Comparison of ENCODE assay signal across 15 cellular contexts in genomic region chr12:109695961-109696461, GRCh38. TPM values are rescaled to one million over a fixed set of nuclear protein-coding genes. Genes with fewer than 3 reads are reported as not detected.
DNase-seq lines count a peak whose midpoint lies in the region; ATAC-seq, FAIRE-seq and TF ChIP-seq lines count a peak whose summit lies in the region.
"Had no signal": no experiment of that assay in that cellular context is flagged by ENCODE, and none has a peak within 500 bp of the region (broad histone marks: within the 10 kb centered on the region; RNA-seq: fewer than 3 reads in every experiment).

No MANE protein-coding gene starts in this region.

- peak; percentile 78 for ATAC-seq in HepG2
- no peak for ATAC-seq in right lobe of liver
- peak; percentile 87 for ATAC-seq in mucosa of descending colon
- ATAC-seq in pancreas, result no peak

- H3K27me3 ChIP-seq in HepG2 (ENCODE audit: control insufficient read depth in 1 of 2, insufficient read depth in 2 of 2, low read length in 2 of 2) (peaks cover 1 to 8% of the 10 kb centered on the region in 2 experiments; a peak in 2 of 5 replicates), right lobe of liver (no peaks in the 10 kb centered on the region), WERI-Rb-1 (ENCODE audit: insufficient read depth, low read depth, severe bottlenecking) (no peaks in the 10 kb centered on the region), transverse colon (no peaks in the 10 kb centered on the region), pancreas (no peaks in the 10 kb centered on the region)
- H3K27me3 ChIP-seq: SJSA1 had no signal

- TF ChIP-seq POLR2A in HepG2 (IDR thresholded peaks at IDR 0.05; ENCODE audit: insufficient read depth in 1 of 2, low read depth in 2 of 2, low read length in 2 of 2) (no peak), right lobe of liver (IDR thresholded peaks at IDR 0.05) (no peak), transverse colon (IDR thresholded peaks at IDR 0.05) (no peak)

- no peaks in the 10 kb centered on the region for H4K20me1 ChIP-seq in HepG2 (ENCODE audit: insufficient read depth, low read length)

- H2AFZ ChIP-seq in HepG2 (ENCODE audit: low read length), result no peak overlapping the region

- no peaks in the 10 kb centered on the region for H3K9me3 Mint-ChIP-seq in endothelial cell (ENCODE audit: unreplicated experiment)
- H3K9me3 Mint-ChIP-seq: activated T-helper 17 cell treated with anti-CD3 and anti-CD28 coated beads, Interleukin-2, amount 50 U/mL, for 72 hours had no signal

- no TSS peak for BruUV-seq in HepG2 (replicated peaks; lab: Mats Ljungman, UMichigan)

- intact Hi-C loops in HepG2 (cut with micrococcal nuclease; ENCODE audit: unreplicated experiment) (no loop called here), right lobe of liver (cut with DNase I) (no loop called here), mucosa of descending colon (cut with DNase I, micrococcal nuclease) (no loop called here), transverse colon (cut with DNase I; ENCODE audit: low total_unique reads) (loop anchor here (10.0 kb wide), 1 partner anchor 81 kb away; no protein-coding TSS in a partner anchor), pancreas (cut with DNase I) (no loop called here)

- H3K4me3 ChIP-seq in HepG2 (replicated peaks in 1 of 3; ENCODE audit: insufficient read depth in 1 of 3, low read depth in 2 of 3, low read length in 3 of 3), result peak overlapping the region in 2 of 3 experiments; percentile 41 to 55; a peak in 3 of 6 replicates
- no peak overlapping the region for H3K4me3 ChIP-seq in right lobe of liver
- H3K4me3 ChIP-seq in WERI-Rb-1 (ENCODE audit: low read depth, low read length), result peak overlapping the region; percentile 2
- no peak overlapping the region for H3K4me3 ChIP-seq in mucosa of descending colon
- no peak overlapping the region for H3K4me3 ChIP-seq in transverse colon
- no peak overlapping the region for H3K4me3 ChIP-seq in pancreas
- H3K4me3 ChIP-seq: SJSA1, tibial nerve had no signal

- peak overlapping the region; percentile 43; the same call in 1 of the 2 replicates for H3K9ac ChIP-seq in HepG2 (ENCODE audit: insufficient read depth, low read depth, low read length)

- no peaks in the 10 kb centered on the region for H3K79me2 ChIP-seq in HepG2 (ENCODE audit: insufficient read depth, low read length)

- in situ Hi-C loops in HepG2 (cut with HindIII; ENCODE audit: extremely low pct_ligation_motif_present, low pct_unique_long_range_greater_than_20kb), result no loop called here
- in situ Hi-C loops in transverse colon (cut with MboI; ENCODE audit: low pct_ligation_motif_present in 1 of 4, low pct_unique_long_range_greater_than_20kb in 1 of 4, low sequenced_read_pairs in 3 of 4), result no loop called here

- peaks cover 1% of the 10 kb centered on the region for H3K27me3 Mint-ChIP-seq in endothelial cell (ENCODE audit: unreplicated experiment)

- CTCF ChIA-PET in HepG2 (lab: Yijun Ruan, JAX; ENCODE audit: low intra/inter-chr PET ratio, low total read pairs), result no interaction called here

- peak; percentile 85 for DNase-seq in HepG2 (ENCODE audit: low spot score)
- no peak for DNase-seq in right lobe of liver
- peak; percentile 88 for DNase-seq in WERI-Rb-1
- DNase-seq in mucosa of descending colon, result peak in 1 of 3 donors; percentile 46
- DNase-seq in transverse colon, result no peak
- no peak for DNase-seq in endothelial cell (ENCODE audit: low spot score)
- no peak for DNase-seq in glomerular visceral epithelial cell (ENCODE audit: extremely low spot score)
- no peak for DNase-seq in pancreas
- DNase-seq: activated CD8-positive, alpha-beta memory T cell treated with anti-CD3 and anti-CD28 coated beads for 24 hours; kidney glomerular epithelial cell; NCI-H1092; stimulated activated CD4-positive, alpha-beta T cell treated with anti-CD3 and anti-CD28 coated beads, Interleukin-2, amount 100 ng/mL, for 48 hours had no signal

- no peaks in the 10 kb centered on the region for H3K36me3 Mint-ChIP-seq in endothelial cell (ENCODE audit: low read depth, unreplicated experiment)

- H3K27ac ChIP-seq in HepG2 (ENCODE audit: extremely low read length, insufficient read depth, low read length), result peak overlapping the region; percentile 42
- H3K27ac ChIP-seq in right lobe of liver, result no peak overlapping the region
- H3K27ac ChIP-seq in WERI-Rb-1, result peak overlapping the region; percentile 88
- H3K27ac ChIP-seq in transverse colon, result peak overlapping the region; percentile 44 to 61 (median 58)
- no peak overlapping the region for H3K27ac ChIP-seq in pancreas
- H3K27ac ChIP-seq: SJSA1, tibial nerve had no signal

- FAIRE-seq in HepG2 (lab: Jason Lieb, UNC), result peak; percentile 47
- FAIRE-seq in pancreas (lab: Jason Lieb, UNC), result no peak

- H3K9me3 ChIP-seq in HepG2 (ENCODE audit: low read length), result no peaks in the 10 kb centered on the region
- no peaks in the 10 kb centered on the region for H3K9me3 ChIP-seq in right lobe of liver
- no peaks in the 10 kb centered on the region for H3K9me3 ChIP-seq in WERI-Rb-1 (ENCODE audit: severe bottlenecking)
- no peaks in the 10 kb centered on the region for H3K9me3 ChIP-seq in mucosa of descending colon
- no peaks in the 10 kb centered on the region for H3K9me3 ChIP-seq in transverse colon
- no peaks in the 10 kb centered on the region for H3K9me3 ChIP-seq in pancreas
- H3K9me3 ChIP-seq: SJSA1, tibial nerve had no signal

- 2% methylated on average over 6 of the region's 6 CpGs for WGBS in HepG2 (ENCODE audit: low lambda C conversion rate)
- 50% methylated on average over 5 of the region's 6 CpGs for WGBS in right lobe of liver (ENCODE audit: insufficient coverage, low coverage, low lambda C conversion rate, missing lambda C conversion rate)
- WGBS in transverse colon (ENCODE audit: low coverage in 1 of 2), 2 donors, result 35% methylated on average over 6 of the region's 6 CpGs; no CpG with 5 or more reads in 1 of the 2 donors
- WGBS in pancreas, 2 donors, result 70 to 78% methylated on average over 6 of the region's 6 CpGs

- no peak overlapping the region for H3K4me3 Mint-ChIP-seq in endothelial cell (ENCODE audit: unreplicated experiment)
- H3K4me3 Mint-ChIP-seq: activated T-helper 17 cell treated with anti-CD3 and anti-CD28 coated beads, Interleukin-2, amount 50 U/mL, for 72 hours had no signal

- H3K4me2 ChIP-seq in HepG2 (ENCODE audit: low read depth, low read length), result peak overlapping the region; percentile 82

- H3K4me1 Mint-ChIP-seq in endothelial cell (ENCODE audit: unreplicated experiment), result peaks cover 7% of the 10 kb centered on the region
- H3K4me1 Mint-ChIP-seq: activated T-helper 17 cell treated with anti-CD3 and anti-CD28 coated beads, Interleukin-2, amount 50 U/mL, for 72 hours had no signal

- no peak for TF ChIP-seq RAD21 in HepG2 (CRISPR knock-in tag; IDR thresholded peaks at IDR 0.05)

- TF ChIP-seq EP300 in HepG2 (IDR thresholded peaks at IDR 0.05; ENCODE audit: low read depth in 2 of 2, low read length in 2 of 2), result peak in 1 of 2 experiments; percentile 78; a peak in 2 of 4 replicates
- peak; percentile 33; the same call in 1 of the 2 replicates for TF ChIP-seq EP300 in HepG2 (CRISPR knock-in tag; IDR thresholded peaks at IDR 0.05; ENCODE audit: borderline replicate concordance)
- no peak for TF ChIP-seq EP300 in transverse colon (IDR thresholded peaks at IDR 0.05; ENCODE audit: low read depth)

- H3K4me1 ChIP-seq in HepG2 (ENCODE audit: insufficient read depth, low read length) (peaks cover 25% of the 10 kb centered on the region), right lobe of liver (no peaks in the 10 kb centered on the region), mucosa of descending colon (ENCODE audit: low read depth) (peaks cover 5% of the 10 kb centered on the region), transverse colon (peaks cover 8 to 11% (median 9%) of the 10 kb centered on the region in 4 donors), pancreas (no peaks in the 10 kb centered on the region)
- H3K4me1 ChIP-seq: tibial nerve had no signal

- no peak overlapping the region for H3K27ac Mint-ChIP-seq in endothelial cell (ENCODE audit: unreplicated experiment)
- H3K27ac Mint-ChIP-seq: activated T-helper 17 cell treated with anti-CD3 and anti-CD28 coated beads, Interleukin-2, amount 50 U/mL, for 72 hours had no signal

- POLR2A ChIA-PET in HepG2 (lab: Yijun Ruan, JAX), result interaction anchor here (0.9 to 1.1 kb wide), 2 partner anchors 11 to 23 kb away, joined by 3 to 6 read pairs; no protein-coding TSS in a partner anchor

- no peaks in the 10 kb centered on the region for H3K36me3 ChIP-seq in HepG2 (replicated peaks in 1 of 2; ENCODE audit: control insufficient read depth in 1 of 2, insufficient read depth in 2 of 2, low read length in 2 of 2)
- H3K36me3 ChIP-seq in right lobe of liver, result no peaks in the 10 kb centered on the region
- H3K36me3 ChIP-seq in WERI-Rb-1, result no peaks in the 10 kb centered on the region
- no peaks in the 10 kb centered on the region for H3K36me3 ChIP-seq in mucosa of descending colon (ENCODE audit: low read depth)
- H3K36me3 ChIP-seq in transverse colon, result no peaks in the 10 kb centered on the region
- H3K36me3 ChIP-seq in pancreas, result no peaks in the 10 kb centered on the region
- H3K36me3 ChIP-seq: SJSA1, tibial nerve had no signal

- TF ChIP-seq CTCF in HepG2 (CRISPR knock-in tag; IDR thresholded peaks at IDR 0.05) (no peak), right lobe of liver (IDR thresholded peaks at IDR 0.05) (no peak), WERI-Rb-1 (IDR thresholded peaks at IDR 0.05; ENCODE audit: low read depth, low read length) (no peak), mucosa of descending colon (IDR thresholded peaks at IDR 0.05) (no peak), transverse colon (IDR thresholded peaks at IDR 0.05) (no peak), endothelial cell (IDR thresholded peaks at IDR 0.05; ENCODE audit: unreplicated experiment) (no peak), pancreas (IDR thresholded peaks at IDR 0.05) (no peak)

RNA-seq across cellular contexts. Expression of gene FAM222A, which starts 17.6 kb away (rescaled TPM):
- total RNA-seq in HepG2 (2016; rRNA removed; fragmentation: Illumina TruSeq; extraction: Trizol) (7.2 and 9.6 TPM in 2 replicates), right lobe of liver (1 to 10 TPM in 5 of 6 experiments, under 1 TPM in 1; 0.34 to 4.3 (median 1.2) TPM), mucosa of descending colon (1 to 10 TPM; 1.7 to 4.4 (median 3.5) TPM), transverse colon (1 to 10 TPM; 1.4 to 3.0 (median 1.8) TPM), endothelial cell (ENCODE audit: unreplicated experiment) (14.2 TPM), pancreas (1 to 10 TPM; 2.1 to 4.3 (median 3.3) TPM)
- 1.9 and 2.5 TPM in 2 replicates for total RNA-seq in HepG2 (2016; cell fraction: cytosol; rRNA removed; fragmentation: Illumina TruSeq; extraction: Trizol; ENCODE audit: low read depth)
- 5.6 and 8.3 TPM in 2 replicates for total RNA-seq in HepG2 (2016; cell fraction: insoluble cytoplasmic fraction; rRNA removed; fragmentation: Illumina TruSeq; extraction: Trizol)
- total RNA-seq in HepG2 (2016; cell fraction: membrane; rRNA removed; fragmentation: Illumina TruSeq; extraction: Trizol), result 7.5 TPM in 2 replicates
- total RNA-seq in HepG2 (2016; cell fraction: nucleus; rRNA removed; fragmentation: Illumina TruSeq; extraction: Trizol), result 7.0 and 7.5 TPM in 2 replicates
- polyA plus RNA-seq in HepG2 (2011; rRNA removed) (2.7 and 3.7 TPM in 2 replicates), pancreas (10 to 100 TPM in 1 of 2 donors, 1 to 10 TPM in 1; 5.6 to 14.6 TPM)
- polyA plus RNA-seq in HepG2 (2011; cell fraction: cytosol; rRNA removed), result 2.0 and 3.0 TPM in 2 replicates
- 3.8 and 4.7 TPM in 2 replicates for polyA plus RNA-seq in HepG2 (2011; cell fraction: nucleus; rRNA removed)
- polyA plus RNA-seq in HepG2 (2012), result 2.5 and 2.9 TPM in 2 replicates
- 2.5 and 2.6 TPM in 2 replicates for polyA plus RNA-seq in HepG2 (2016; cell fraction: cytosol; fragmentation: Illumina TruSeq; extraction: Trizol; ENCODE audit: low read depth)
- polyA plus RNA-seq in HepG2 (2016; cell fraction: insoluble cytoplasmic fraction; fragmentation: Illumina TruSeq; extraction: Trizol; ENCODE audit: low read depth), result 9.4 and 11.8 TPM in 2 replicates
- 8.4 and 9.5 TPM in 2 replicates for polyA plus RNA-seq in HepG2 (2016; cell fraction: membrane; fragmentation: Illumina TruSeq; extraction: Trizol; ENCODE audit: low read depth)
- polyA plus RNA-seq in HepG2 (2016; cell fraction: nucleus; fragmentation: Illumina TruSeq; extraction: Trizol; ENCODE audit: insufficient read depth, low read depth), result 9.3 and 9.9 TPM in 2 replicates
- 2.9 and 8.9 TPM in 2 replicates for polyA minus RNA-seq in HepG2 (2011; rRNA and poly(A)+ RNA removed; ENCODE audit: low replicate concordance)
- 3.6 and 4.0 TPM in 2 replicates for polyA minus RNA-seq in HepG2 (2011; cell fraction: cytosol; rRNA and poly(A)+ RNA removed)
- 7.9 and 8.2 TPM in 2 replicates for polyA minus RNA-seq in HepG2 (2011; cell fraction: nucleus; rRNA and poly(A)+ RNA removed)

Comparison
In these comparisons a context has a peak if more than half of its experiments do, and no peak if none do; other contexts are left out.
1. ATAC-seq: peak in HepG2 (single experiment) and mucosa of descending colon (single experiment); none in right lobe of liver (0 of 4) and pancreas (0 of 4).
2. DNase-seq: peak in HepG2 (single experiment) and WERI-Rb-1 (single experiment); none in right lobe of liver (0 of 3), transverse colon (single experiment), endothelial cell (single experiment), glomerular visceral epithelial cell (single experiment) and pancreas (0 of 6).
3. H3K27ac ChIP-seq: peak in HepG2 (single experiment), WERI-Rb-1 (single experiment) and transverse colon (4 of 4); none in right lobe of liver (0 of 3) and pancreas (0 of 4).
4. H3K4me3 ChIP-seq: peak in HepG2 (2 of 3) and WERI-Rb-1 (single experiment); none in right lobe of liver (0 of 3), mucosa of descending colon (single experiment), transverse colon (0 of 4) and pancreas (0 of 4).